ENCODE assay signal across 1 cellular context in the genomic region with DNA sequence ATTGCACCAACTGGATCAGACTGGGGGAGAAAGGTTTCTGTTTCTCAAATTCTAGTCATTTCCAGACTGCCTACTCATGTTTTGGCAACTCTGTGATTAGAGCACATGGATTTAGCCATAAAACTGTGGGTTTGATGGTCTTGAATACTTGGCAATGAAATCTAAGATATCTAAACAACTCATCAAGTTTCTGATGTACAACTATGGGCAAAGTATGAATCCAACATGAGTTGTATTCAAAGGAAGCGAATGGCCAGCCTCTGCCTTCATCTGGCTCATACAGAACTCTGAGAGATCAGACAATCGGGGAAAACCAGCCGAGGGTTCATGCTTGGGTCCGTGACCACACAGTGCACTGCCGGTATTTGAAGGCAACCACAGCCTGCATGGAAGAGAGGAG.
TF ChIP-seq lines count a peak whose summit lies in the region.

No MANE protein-coding gene starts in this region.

TF ChIP-seq in SK-N-SH, 30 proteins besides CTCF, POLR2A, EP300 and RAD21 (continued from another document):
- TF ChIP-seq MEF2A (IDR thresholded peaks at IDR 0.05; ENCODE audit: borderline replicate concordance, low read depth) (no peak), TEAD4 (IDR thresholded peaks at IDR 0.05; ENCODE audit: borderline replicate concordance, insufficient read depth) (0 out of 2 replicates have a peak, but pooled peaks have one; percentile 33), NFIC (IDR thresholded peaks at IDR 0.05; ENCODE audit: borderline replicate concordance) (peak; percentile 79), ZBTB33 (IDR thresholded peaks at IDR 0.05; ENCODE audit: borderline replicate concordance, low read depth) (0 out of 2 replicates have a peak, but pooled peaks have one; percentile 24)
